ENCODE assay signal across 7 cellular contexts in genomic region chr6:125144822-125145221, GRCh38.
"Had no signal": no experiment of that assay in that cellular context is flagged by ENCODE, and none has a peak within 500 bp of the region (broad histone marks: within the 10 kb centered on the region; RNA-seq: fewer than 3 reads in every experiment).

No MANE protein-coding gene starts in this region.

- H3K27ac Mint-ChIP-seq: GM23338, H9, HFFc6 had no signal

- H3K9me3 Mint-ChIP-seq: HFFc6 had no signal

- H3K4me3 Mint-ChIP-seq: GM23338, H9, HFFc6 had no signal

- DNase-seq: GM23248, GOT3, H7, H9, HCEC 1CT, HFFc6 had no signal
